9 cellular contexts compared by ENCODE assay signal in genomic region chr17:4678448-4679026, GRCh38. TPM values are rescaled to one million over a fixed set of nuclear protein-coding genes. Genes with fewer than 3 reads are reported as not detected.
DNase-seq lines count a peak whose midpoint lies in the region; ATAC-seq and TF ChIP-seq lines count a peak whose summit lies in the region.
"Had no signal": no experiment of that assay in that cellular context is flagged by ENCODE, and none has a peak within 500 bp of the region (broad histone marks: within the 10 kb centered on the region; RNA-seq: fewer than 3 reads in every experiment).

No MANE protein-coding gene starts in this region.

- H4K5ac ChIP-seq in IMR-90 (ENCODE audit: low read depth, low read length), result no peak overlapping the region

- intact Hi-C loops in IMR-90 (cut with micrococcal nuclease), result no loop called here

- H3K9me3 ChIP-seq in IMR-90 (ENCODE audit: control insufficient read depth, insufficient read depth, low read length), result no peaks in the 10 kb centered on the region

- ATAC-seq in IMR-90 (ENCODE audit: low read depth), result peak; percentile 86
- no peak for ATAC-seq in GM21423 (IDR thresholded peaks at IDR 0.05; ENCODE audit: unreplicated experiment)
- ATAC-seq in HG03025 (IDR thresholded peaks at IDR 0.05; ENCODE audit: low FRiP score, unreplicated experiment), result no peak

- no peak overlapping the region for H2BK5ac ChIP-seq in IMR-90 (ENCODE audit: low read depth, low read length, poor library complexity, severe bottlenecking)

- H2BK20ac ChIP-seq in IMR-90 (ENCODE audit: low read depth, low read length), result no peak overlapping the region

- CTCF ChIA-PET in IMR-90 (lab: Yijun Ruan, JAX), result interaction anchor here (0.7 to 1.1 kb wide), 2 partner anchors 32 to 113 kb away, joined by 3 to 5 read pairs; no protein-coding TSS in a partner anchor

- no peaks in the 10 kb centered on the region for H3K27me3 ChIP-seq in IMR-90 (ENCODE audit: control insufficient read depth, insufficient read depth, low read length)

- TF ChIP-seq CTCF in IMR-90 (conservative IDR thresholded peaks at IDR 0.05; ENCODE audit: low read depth, low read length), result no peak

- dilution Hi-C loops in IMR-90 (cut with HindIII; ENCODE audit: low sequenced_read_pairs, unreplicated experiment), result no loop called here

- H3K79me1 ChIP-seq in IMR-90 (ENCODE audit: low read depth in 1 of 2, low read length in 2 of 2), result peaks cover 0 to 10% of the 10 kb centered on the region in 2 experiments; a peak in 2 of 4 replicates

- H2BK120ac ChIP-seq in IMR-90 (ENCODE audit: low read depth, low read length), result no peak overlapping the region

- TF ChIP-seq POLR2A in IMR-90 (IDR thresholded peaks at IDR 0.05; ENCODE audit: low read depth, low read length), result no peak

- peaks cover 15% of the 10 kb centered on the region for H3K9me1 ChIP-seq in IMR-90 (ENCODE audit: insufficient read depth, low read length)

- peak overlapping the region; percentile 21; the same call in 1 of the 2 replicates for H3K4me2 ChIP-seq in IMR-90 (ENCODE audit: low read depth, low read length)

- no TSS peak for BruUV-seq in IMR-90 (replicated peaks; lab: Mats Ljungman, UMichigan)

- peak overlapping the region; percentile 1; the same call in 1 of the 2 replicates for H3K23ac ChIP-seq in IMR-90 (ENCODE audit: low read depth, low read length)

- no peak overlapping the region for H3K9ac ChIP-seq in IMR-90 (ENCODE audit: low read depth, low read length)

- H2AK9ac ChIP-seq in IMR-90 (replicated peaks; ENCODE audit: low read depth, low read length, poor library complexity), result no peak overlapping the region

- H2BK15ac ChIP-seq in IMR-90 (ENCODE audit: low read depth, low read length), result no peak overlapping the region

- peaks cover 32% of the 10 kb centered on the region for H4K20me1 ChIP-seq in IMR-90 (ENCODE audit: insufficient read depth, low read length)

- H3K14ac ChIP-seq in IMR-90 (replicated peaks; ENCODE audit: low read depth, low read length), result no peak overlapping the region

- no peak overlapping the region for H4K8ac ChIP-seq in IMR-90 (ENCODE audit: low read depth in 2 of 2, low read length in 2 of 2)

- peaks cover 50% of the 10 kb centered on the region for H3K36me3 ChIP-seq in IMR-90 (ENCODE audit: control insufficient read depth, insufficient read depth, low read length)

- in situ Hi-C loops in IMR-90 (cut with MboI; ENCODE audit: low sequenced_read_pairs), result no loop called here

- WGBS in IMR-90 (ENCODE audit: extremely low coverage in 2 of 2, insufficient read length in 1 of 2), 2 experiments, result 10% methylated on average over 4 of the region's 14 CpGs; no CpG with 5 or more reads in 1 of the 2 experiments

- peak; percentile 3; the same call in 1 of the 2 replicates for TF ChIP-seq RAD21 in IMR-90 (IDR thresholded peaks at IDR 0.05; ENCODE audit: low read length)

- POLR2A ChIA-PET in IMR-90 (lab: Charles Lee; ENCODE audit: unreplicated experiment), result interaction anchor here (0.5 kb wide), 1 partner anchor 113 kb away, joined by 7 read pairs; no protein-coding TSS in a partner anchor

- no peak overlapping the region for H2AK5ac ChIP-seq in IMR-90 (ENCODE audit: low read depth, low read length)

- 0 out of 2 replicates have a peak overlapping the region, but pooled peaks have one; percentile 9 for H3K4ac ChIP-seq in IMR-90 (ENCODE audit: low read depth, low read length)

- H3K4me3 ChIP-seq in IMR-90 (ENCODE audit: insufficient read depth, low read depth, low read length), result no peak overlapping the region

- DNase-seq in CD1c-positive myeloid dendritic cell (ENCODE audit: extremely low spot score) (peak; percentile 95), IMR-90 (peak; percentile 96), astrocyte of the hippocampus (ENCODE audit: low read depth, low spot score) (peak; percentile 73), mesenteric fat pad (ENCODE audit: low spot score) (peak; percentile 28), NCI-H1105 treated with DMSO at 0.1 percent for 48 hours (lab: John Stamatoyannopoulos, UW) (no peak), NCI-H1417 treated with DMSO at 0.1 percent for 48 hours (lab: John Stamatoyannopoulos, UW) (no peak)
- DNase-seq: activated naive CD4-positive, alpha-beta T cell treated with anti-CD3 and anti-CD28 coated beads, Interleukin-2, amount 50 U/mL, for 16 hours had no signal

- no peak overlapping the region for H3K18ac ChIP-seq in IMR-90 (ENCODE audit: low read depth, low read length)

- no peak overlapping the region for H3K27ac ChIP-seq in IMR-90 (ENCODE audit: insufficient read depth, low read length)

- no peak overlapping the region for H3K56ac ChIP-seq in IMR-90 (ENCODE audit: extremely low read depth, insufficient read depth, low read length)

- peaks cover 12% of the 10 kb centered on the region for H3K4me1 ChIP-seq in IMR-90 (ENCODE audit: control insufficient read depth, insufficient read depth, low read length)

- no peak overlapping the region for H4K91ac ChIP-seq in IMR-90 (ENCODE audit: insufficient read depth, low read depth, low read length)

- H2AFZ ChIP-seq in IMR-90 (replicated peaks; ENCODE audit: low read length, poor library complexity), result no peak overlapping the region

TF ChIP-seq in IMR-90, 13 proteins besides CTCF, POLR2A, EP300 and RAD21:
- TF ChIP-seq CHD1 (IDR thresholded peaks at IDR 0.05; ENCODE audit: low read depth, low read length) (no peak), MXI1 (IDR thresholded peaks at IDR 0.05; ENCODE audit: borderline replicate concordance, low read depth, low read length) (0 out of 2 replicates have a peak, but pooled peaks have one; percentile 43), RCOR1 (IDR thresholded peaks at IDR 0.05; ENCODE audit: insufficient replicate concordance, low read length) (peak; percentile 32), CEBPB (IDR thresholded peaks at IDR 0.05; ENCODE audit: low read depth, low read length) (peak; percentile 46; the same call in 1 of the 2 replicates), BHLHE40 (IDR thresholded peaks at IDR 0.05; ENCODE audit: low read depth, low read length) (0 out of 2 replicates have a peak, but pooled peaks have one; percentile 23), USF2 (IDR thresholded peaks at IDR 0.05; ENCODE audit: low read depth, low read length) (no peak), FOS (IDR thresholded peaks at IDR 0.05; ENCODE audit: low read depth, low read length) (peak; percentile 36)

RNA-seq across cellular contexts. Expression of gene PELP1, which starts 25.4 kb away (rescaled TPM):
- total RNA-seq in IMR-90 (2012; rRNA removed) (6.3 and 9.2 TPM in 2 replicates), mesenteric fat pad (29.3 TPM)
- 20.8 and 24.0 TPM in 2 replicates for polyA plus RNA-seq in IMR-90 (2012; rRNA removed)
- 12.1 and 15.4 TPM in 2 replicates for polyA plus RNA-seq in IMR-90 (2012; cell fraction: cytosol; rRNA removed)
- polyA plus RNA-seq in IMR-90 (2012; cell fraction: nucleus; rRNA removed; ENCODE audit: low replicate concordance), result 47.9 and 79.2 TPM in 2 replicates

RNA-seq across cellular contexts. Expression of gene ARRB2, which starts 31.9 kb away (rescaled TPM):
- 3.9 and 6.1 TPM in 2 replicates for total RNA-seq in IMR-90 (2012; rRNA removed)
- polyA plus RNA-seq in IMR-90 (2012; rRNA removed), result 10.6 and 12.5 TPM in 2 replicates
- polyA plus RNA-seq in IMR-90 (2012; cell fraction: cytosol; rRNA removed), result 6.2 and 8.6 TPM in 2 replicates
- polyA plus RNA-seq in IMR-90 (2012; cell fraction: nucleus; rRNA removed; ENCODE audit: low replicate concordance), result 17.0 and 18.2 TPM in 2 replicates
- 131 TPM for total RNA-seq in mesenteric fat pad

RNA-seq across cellular contexts. Expression of gene ALOX15, which starts 37.1 kb away (rescaled TPM):
- not detected in 2 replicates for total RNA-seq in IMR-90 (2012; rRNA removed)
- polyA plus RNA-seq in IMR-90 (2012; rRNA removed), result not detected in 2 replicates
- polyA plus RNA-seq in IMR-90 (2012; cell fraction: cytosol; rRNA removed), result 0.01 TPM in 1 of 2 replicates, not detected in the other
- 0.02 TPM in 2 replicates for polyA plus RNA-seq in IMR-90 (2012; cell fraction: nucleus; rRNA removed; ENCODE audit: low replicate concordance)
- not detected for total RNA-seq in mesenteric fat pad

RNA-seq across cellular contexts. Expression of gene MED11, which starts 52.7 kb away (rescaled TPM):
- 9.9 and 10.3 TPM in 2 replicates for total RNA-seq in IMR-90 (2012; rRNA removed)
- 23.3 and 24.1 TPM in 2 replicates for polyA plus RNA-seq in IMR-90 (2012; rRNA removed)
- 25.5 and 30.9 TPM in 2 replicates for polyA plus RNA-seq in IMR-90 (2012; cell fraction: cytosol; rRNA removed)
- 10.3 and 13.5 TPM in 2 replicates for polyA plus RNA-seq in IMR-90 (2012; cell fraction: nucleus; rRNA removed; ENCODE audit: low replicate concordance)
- 16.1 TPM for total RNA-seq in mesenteric fat pad

Comparison
In these comparisons a context has a peak if more than half of its experiments do, and no peak if none do; other contexts are left out.
1. DNase-seq: peak in CD1c-positive myeloid dendritic cell (single experiment), IMR-90 (single experiment), astrocyte of the hippocampus (single experiment) and mesenteric fat pad (single experiment); none in NCI-H1105 treated with DMSO at 0.1 percent for 48 hours (single experiment) and NCI-H1417 treated with DMSO at 0.1 percent for 48 hours (single experiment).
2. RNA of gene ARRB2, which starts 31.9 kb away (total RNA-seq): 131 TPM in mesenteric fat pad (single experiment); 3.9 to 6.1 TPM in IMR-90; every median in the first group is over 10 times any median in the second.